ENCODE assay signal across 9 cellular contexts in genomic region chr6:150528648-150529285, GRCh38.
DNase-seq lines count a peak whose midpoint lies in the region; ATAC-seq and TF ChIP-seq lines count a peak whose summit lies in the region.
"Had no signal": no experiment of that assay in that cellular context is flagged by ENCODE, and none has a peak within 500 bp of the region (broad histone marks: within the 10 kb centered on the region; RNA-seq: fewer than 3 reads in every experiment).

No MANE protein-coding gene starts in this region.

- H3K27ac ChIP-seq in DOHH2 (ENCODE audit: low read depth, low read length), result no peak overlapping the region
- no peak overlapping the region for H3K27ac ChIP-seq in ascending aorta

- H3K36me3 ChIP-seq in DOHH2 (ENCODE audit: control insufficient read depth, low read length) (no peaks in the 10 kb centered on the region), ascending aorta (no peaks in the 10 kb centered on the region)

- ATAC-seq in HG02642 (IDR thresholded peaks at IDR 0.05; ENCODE audit: poor library complexity, unreplicated experiment), result no peak

- peaks cover 2% of the 10 kb centered on the region for H3K27me3 Mint-ChIP-seq in neural crest cell (ENCODE audit: low read depth)

- H3K4me1 Mint-ChIP-seq in neural crest cell, result peaks cover 17% of the 10 kb centered on the region

- no peaks in the 10 kb centered on the region for H4K20me1 ChIP-seq in DOHH2 (ENCODE audit: control insufficient read depth, insufficient read depth, low read depth, low read length)

- peak; percentile 34 to 50 for DNase-seq in NOMO-1 (lab: John Stamatoyannopoulos, UW; ENCODE audit: unreplicated experiment in 2 of 2)
- DNase-seq in fibroblast of villous mesenchyme (ENCODE audit: low read depth), result peak; percentile 80
- DNase-seq in neural crest cell (ENCODE audit: low read depth, low spot score), result peak; percentile 23
- DNase-seq in ascending aorta (ENCODE audit: low spot score in 2 of 2), result no peak
- DNase-seq in T-helper 2 cell, result no peak
- DNase-seq in activated CD4-positive, alpha-beta T cell treated with anti-CD3 and anti-CD28 coated beads, Interleukin-2, amount 50 U/mL, for 48 hours, result no peak
- DNase-seq: NCI-H1092 had no signal

- no peaks in the 10 kb centered on the region for H3K27me3 ChIP-seq in DOHH2 (ENCODE audit: control insufficient read depth, low read length)
- no peaks in the 10 kb centered on the region for H3K27me3 ChIP-seq in ascending aorta

- no peaks in the 10 kb centered on the region for H3K9me3 ChIP-seq in DOHH2 (ENCODE audit: control insufficient read depth, insufficient read depth, low read length)
- no peaks in the 10 kb centered on the region for H3K9me3 ChIP-seq in ascending aorta

- peaks cover 5% of the 10 kb centered on the region for H3K9me3 Mint-ChIP-seq in neural crest cell

- H3K36me3 Mint-ChIP-seq in neural crest cell (ENCODE audit: low read depth), result no peaks in the 10 kb centered on the region

- no peak overlapping the region for H3K4me3 Mint-ChIP-seq in neural crest cell

- peak overlapping the region; percentile 32; the same call in 1 of the 2 replicates for H3K4me2 ChIP-seq in DOHH2 (ENCODE audit: low read length)

- no peak overlapping the region for H3K27ac Mint-ChIP-seq in neural crest cell (ENCODE audit: unreplicated experiment)

- intact Hi-C loops in ascending aorta (cut with DNase I), result no loop called here

- H3K4me1 ChIP-seq in DOHH2 (ENCODE audit: control insufficient read depth, low read length), result peaks cover 6% of the 10 kb centered on the region
- peaks cover 0 to 6% of the 10 kb centered on the region in 2 donors for H3K4me1 ChIP-seq in ascending aorta

- TF ChIP-seq CTCF in DOHH2 (IDR thresholded peaks at IDR 0.05; ENCODE audit: low read depth, low read length, poor library complexity, severe bottlenecking) (no peak), fibroblast of villous mesenchyme (IDR thresholded peaks at IDR 0.05; ENCODE audit: insufficient read depth, low read depth, low read length) (no peak), neural crest cell (conservative IDR thresholded peaks at IDR 0.05) (no peak), ascending aorta (IDR thresholded peaks at IDR 0.05) (no peak)

- no peaks in the 10 kb centered on the region for H3K79me2 ChIP-seq in DOHH2 (ENCODE audit: control insufficient read depth, low read length)

- H3K4me3 ChIP-seq in DOHH2 (ENCODE audit: low read length) (no peak overlapping the region), fibroblast of villous mesenchyme (ENCODE audit: low read depth, low read length) (no peak overlapping the region), ascending aorta (no peak overlapping the region)

- no peaks in the 10 kb centered on the region for H3K9me2 ChIP-seq in DOHH2 (replicated peaks; ENCODE audit: control insufficient read depth, low read length)

- H3F3A ChIP-seq in DOHH2 (ENCODE audit: control insufficient read depth, insufficient read depth), result no peaks in the 10 kb centered on the region; the same call in 1 of the 2 replicates

Comparison
In these comparisons a context has a peak if more than half of its experiments do, and no peak if none do; other contexts are left out.
1. DNase-seq: peak in NOMO-1 (2 of 2), fibroblast of villous mesenchyme (single experiment) and neural crest cell (single experiment); none in ascending aorta (0 of 2), T-helper 2 cell (0 of 5) and activated CD4-positive, alpha-beta T cell treated with anti-CD3 and anti-CD28 coated beads, Interleukin-2, amount 50 U/mL, for 48 hours (0 of 2).